Comparison of ENCODE assay signal across 15 cellular contexts in the genomic region with DNA sequence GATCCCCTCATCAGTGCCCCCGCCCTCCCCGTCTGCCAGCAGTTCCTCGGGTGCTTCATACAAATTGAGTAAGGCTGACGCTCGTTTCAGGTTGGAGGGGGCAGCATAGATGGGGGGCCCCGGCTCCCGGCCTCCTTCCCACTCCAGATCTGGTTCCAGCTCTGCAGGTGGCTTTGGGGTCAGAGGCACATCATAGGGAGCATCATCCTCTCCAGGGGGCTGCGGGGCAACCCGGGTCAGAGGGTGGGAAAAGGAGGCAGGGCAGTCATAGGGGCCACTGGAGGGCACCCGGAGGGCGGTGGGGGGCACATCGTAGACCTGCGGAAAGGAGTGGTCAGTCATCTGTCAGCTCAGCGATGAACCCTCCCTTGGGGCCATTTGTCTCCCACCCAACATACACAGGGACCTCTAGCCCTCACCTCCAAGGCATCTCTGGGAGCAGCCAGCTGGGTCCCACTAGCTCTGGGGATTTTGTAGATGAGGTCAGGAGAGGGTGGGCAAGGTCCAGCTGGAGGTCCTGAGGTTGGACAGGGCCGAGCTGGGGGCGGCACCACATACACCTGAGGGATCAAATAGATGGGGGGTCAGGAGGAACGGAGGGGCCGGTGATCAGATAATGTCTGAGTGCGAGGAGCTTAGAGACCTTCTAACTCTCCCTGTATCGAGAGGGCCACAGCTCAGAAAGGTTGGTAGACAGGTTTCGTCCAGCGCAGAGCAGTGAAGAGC. TPM values are rescaled to one million over a fixed set of nuclear protein-coding genes. Genes with fewer than 3 reads are reported as not detected.
DNase-seq lines count a peak whose midpoint lies in the region; ATAC-seq, FAIRE-seq and TF ChIP-seq lines count a peak whose summit lies in the region.
"Had no signal": no experiment of that assay in that cellular context is flagged by ENCODE, and none has a peak within 500 bp of the region (broad histone marks: within the 10 kb centered on the region; RNA-seq: fewer than 3 reads in every experiment).

No MANE protein-coding gene starts in this region.

- H3K4me2 ChIP-seq in HepG2 (ENCODE audit: low read depth, low read length): no peak overlapping the region
- no peak overlapping the region for H3K4me2 ChIP-seq in neural progenitor cell

- no peaks in the 10 kb centered on the region for H3K9me3 Mint-ChIP-seq in neural progenitor cell

- H3K4me3 Mint-ChIP-seq in neural progenitor cell: peak overlapping the region; percentile 18

- H3K27ac ChIP-seq in HepG2 (ENCODE audit: extremely low read length, insufficient read depth, low read length): no peak overlapping the region
- H3K27ac ChIP-seq in right lobe of liver: no peak overlapping the region
- no peak overlapping the region for H3K27ac ChIP-seq in neural progenitor cell
- peak overlapping the region; percentile 54 to 98 (median 76) for H3K27ac ChIP-seq in tibial nerve

- H3K36me3 Mint-ChIP-seq in neural progenitor cell: peaks cover 29% of the 10 kb centered on the region

- H2AFZ ChIP-seq in HepG2 (ENCODE audit: low read length): no peak overlapping the region
- H2AFZ ChIP-seq in neural progenitor cell (replicated peaks): no peak overlapping the region

- peaks cover 36% of the 10 kb centered on the region for H3K4me1 Mint-ChIP-seq in neural progenitor cell

- peaks cover 30% of the 10 kb centered on the region for H3K4me1 ChIP-seq in HepG2 (ENCODE audit: insufficient read depth, low read length)
- H3K4me1 ChIP-seq in right lobe of liver: peaks cover 0 to 2% (median 0%) of the 10 kb centered on the region in 4 donors
- H3K4me1 ChIP-seq in neural progenitor cell: peaks cover 19% of the 10 kb centered on the region
- peaks cover 0 to 69% (median 34%) of the 10 kb centered on the region in 4 donors for H3K4me1 ChIP-seq in tibial nerve

- TF ChIP-seq POLR2A in HepG2 (IDR thresholded peaks at IDR 0.05; ENCODE audit: insufficient read depth in 1 of 2, low read depth in 2 of 2, low read length in 2 of 2) (no peak), right lobe of liver (IDR thresholded peaks at IDR 0.05) (no peak), tibial nerve (IDR thresholded peaks at IDR 0.05) (no peak)

- TF ChIP-seq CTCF in HepG2 (CRISPR knock-in tag; IDR thresholded peaks at IDR 0.05) (no peak), right lobe of liver (IDR thresholded peaks at IDR 0.05) (no peak), neural progenitor cell (IDR thresholded peaks at IDR 0.05) (no peak), tibial nerve (IDR thresholded peaks at IDR 0.05) (no peak)

- peak; percentile 1; the same call in 1 of the 3 replicates for ATAC-seq in HepG2
- ATAC-seq in right lobe of liver: no peak

- H3K36me3 ChIP-seq in HepG2 (replicated peaks in 1 of 2; ENCODE audit: control insufficient read depth in 1 of 2, insufficient read depth in 2 of 2, low read length in 2 of 2): no peaks in the 10 kb centered on the region
- no peaks in the 10 kb centered on the region for H3K36me3 ChIP-seq in right lobe of liver
- peaks cover 3% of the 10 kb centered on the region for H3K36me3 ChIP-seq in neural progenitor cell
- peaks cover 0 to 45% (median 0%) of the 10 kb centered on the region in 3 donors for H3K36me3 ChIP-seq in tibial nerve

- H4K20me1 ChIP-seq in HepG2 (ENCODE audit: insufficient read depth, low read length) (no peaks in the 10 kb centered on the region), neural progenitor cell (ENCODE audit: low read depth) (peaks cover 75% of the 10 kb centered on the region)

- H3K79me2 ChIP-seq in HepG2 (ENCODE audit: insufficient read depth, low read length): no peaks in the 10 kb centered on the region
- H3K79me2 ChIP-seq in neural progenitor cell (ENCODE audit: low read depth): peaks cover 41% of the 10 kb centered on the region

- peaks cover 8% of the 10 kb centered on the region for H3K27me3 Mint-ChIP-seq in neural progenitor cell (ENCODE audit: insufficient read depth, low read depth)

- H3K27me3 ChIP-seq in HepG2 (ENCODE audit: control insufficient read depth in 1 of 2, insufficient read depth in 2 of 2, low read length in 2 of 2) (peaks cover 46 to 93% of the 10 kb centered on the region in 2 experiments), right lobe of liver (peaks cover 0 to 5% of the 10 kb centered on the region in 2 donors), neural progenitor cell (no peaks in the 10 kb centered on the region), tibial nerve (no peaks in the 10 kb centered on the region)

- peak overlapping the region; percentile 53 for H3K27ac Mint-ChIP-seq in neural progenitor cell

- TF ChIP-seq EP300 in HepG2 (IDR thresholded peaks at IDR 0.05; ENCODE audit: low read depth in 2 of 2, low read length in 2 of 2): no peak
- no peak for TF ChIP-seq EP300 in HepG2 (CRISPR knock-in tag; IDR thresholded peaks at IDR 0.05; ENCODE audit: borderline replicate concordance)
- no peak for TF ChIP-seq EP300 in tibial nerve (IDR thresholded peaks at IDR 0.05)

- no peak for FAIRE-seq in HepG2 (lab: Jason Lieb, UNC)
- FAIRE-seq: A204.1, H54, RCC 7860 had no signal

- POLR2A ChIA-PET in HepG2 (lab: Yijun Ruan, JAX): interaction anchor here (0.6 to 1.6 kb wide), 3 partner anchors 20 to 38 kb away, joined by 3 to 11 read pairs (median 3); a partner anchor contains a TSS

- no peak for TF ChIP-seq RAD21 in HepG2 (CRISPR knock-in tag; IDR thresholded peaks at IDR 0.05)

- H3K9me3 ChIP-seq in HepG2 (ENCODE audit: low read length) (no peaks in the 10 kb centered on the region), right lobe of liver (no peaks in the 10 kb centered on the region), neural progenitor cell (ENCODE audit: low read depth) (no peaks in the 10 kb centered on the region), tibial nerve (no peaks in the 10 kb centered on the region)

- CTCF ChIA-PET in HepG2 (lab: Yijun Ruan, JAX; ENCODE audit: low intra/inter-chr PET ratio, low total read pairs): interaction anchor here (1.7 to 1.8 kb wide), 2 partner anchors 32 to 94 kb away, joined by 5 to 7 read pairs; no protein-coding TSS in a partner anchor

- intact Hi-C loops in HepG2 (cut with micrococcal nuclease; ENCODE audit: unreplicated experiment) (loop anchor here (2.0 kb wide), 1 partner anchor 31 kb away; no protein-coding TSS in a partner anchor), right lobe of liver (cut with DNase I) (no loop called here)

- in situ Hi-C loops in HepG2 (cut with HindIII; ENCODE audit: extremely low pct_ligation_motif_present, low pct_unique_long_range_greater_than_20kb): no loop called here

- peaks cover 73% of the 10 kb centered on the region for H3F3A ChIP-seq in neural progenitor cell (ENCODE audit: low read depth)

- DNase-seq in HepG2 (ENCODE audit: low spot score): no peak
- no peak for DNase-seq in right lobe of liver
- peak; percentile 8 for DNase-seq in epidermal melanocyte (ENCODE audit: insufficient read length, low spot score)
- no peak for DNase-seq in neural progenitor cell (ENCODE audit: low spot score)
- no peak for DNase-seq in tibial nerve (ENCODE audit: low spot score in 2 of 2)
- no peak for DNase-seq in SW 1271 (lab: John Stamatoyannopoulos, UW)
- DNase-seq in NOMO-1 treated with DMSO at 0.1 percent for 48 hours (lab: John Stamatoyannopoulos, UW; ENCODE audit: unreplicated experiment): no peak
- no peak for DNase-seq in NCI-H2029 (lab: John Stamatoyannopoulos, UW)
- DNase-seq: NCI-H1105 treated with DMSO at 0.1 percent for 48 hours, NCI-H187 treated with DMSO at 0.1 percent for 48 hours, NCI-H2171 treated with DMSO at 0.1 percent for 48 hours, NCI-H510A had no signal

- H3K4me3 ChIP-seq in HepG2 (replicated peaks in 1 of 3; ENCODE audit: insufficient read depth in 1 of 3, low read depth in 2 of 3, low read length in 3 of 3) (no peak overlapping the region), right lobe of liver (no peak overlapping the region), neural progenitor cell (no peak overlapping the region), tibial nerve (no peak overlapping the region)

- WGBS in HepG2 (ENCODE audit: low lambda C conversion rate): 40% methylated on average over 22 of the region's 22 CpGs
- WGBS in right lobe of liver (ENCODE audit: insufficient coverage, low coverage, low lambda C conversion rate, missing lambda C conversion rate): 71% methylated on average over 10 of the region's 22 CpGs
- WGBS in tibial nerve, 2 donors: 68 to 79% methylated on average over 18 to 20 of the region's 22 CpGs

- H3K9ac ChIP-seq in HepG2 (ENCODE audit: insufficient read depth, low read depth, low read length) (no peak overlapping the region), neural progenitor cell (no peak overlapping the region)

- BruUV-seq in HepG2 (replicated peaks; lab: Mats Ljungman, UMichigan): no TSS peak

RNA-seq across cellular contexts. Expression of a gene that starts 5.1 kb away (rescaled TPM):
- total RNA-seq in HepG2 (2016; rRNA removed; fragmentation: Illumina TruSeq; extraction: Trizol) (not detected in 2 replicates), right lobe of liver (under 1 TPM; 0.19 to 0.60 (median 0.39) TPM), neural progenitor cell (ENCODE audit: low replicate concordance) (21.7 and 74.3 TPM in 2 replicates), tibial nerve (10 to 100 TPM; 31.4 to 38.2 (median 34.2) TPM)
- total RNA-seq in HepG2 (2016; cell fraction: cytosol; rRNA removed; fragmentation: Illumina TruSeq; extraction: Trizol; ENCODE audit: low read depth): not detected in 2 replicates
- not detected in 2 replicates for total RNA-seq in HepG2 (2016; cell fraction: insoluble cytoplasmic fraction; rRNA removed; fragmentation: Illumina TruSeq; extraction: Trizol)
- not detected in 2 replicates for total RNA-seq in HepG2 (2016; cell fraction: membrane; rRNA removed; fragmentation: Illumina TruSeq; extraction: Trizol)
- not detected in 2 replicates for total RNA-seq in HepG2 (2016; cell fraction: nucleus; rRNA removed; fragmentation: Illumina TruSeq; extraction: Trizol)
- not detected in 2 replicates for polyA plus RNA-seq in HepG2 (2011; rRNA removed)
- polyA plus RNA-seq in HepG2 (2011; cell fraction: cytosol; rRNA removed): 0.03 and 0.04 TPM in 2 replicates
- polyA plus RNA-seq in HepG2 (2011; cell fraction: nucleus; rRNA removed): 0.05 TPM in 2 replicates
- not detected in 2 replicates for polyA plus RNA-seq in HepG2 (2012)
- polyA plus RNA-seq in HepG2 (2016; cell fraction: cytosol; fragmentation: Illumina TruSeq; extraction: Trizol; ENCODE audit: low read depth): not detected in 2 replicates
- not detected in 2 replicates for polyA plus RNA-seq in HepG2 (2016; cell fraction: insoluble cytoplasmic fraction; fragmentation: Illumina TruSeq; extraction: Trizol; ENCODE audit: low read depth)
- polyA plus RNA-seq in HepG2 (2016; cell fraction: membrane; fragmentation: Illumina TruSeq; extraction: Trizol; ENCODE audit: low read depth): not detected in 2 replicates
- polyA plus RNA-seq in HepG2 (2016; cell fraction: nucleus; fragmentation: Illumina TruSeq; extraction: Trizol; ENCODE audit: insufficient read depth, low read depth): not detected in 2 replicates
- polyA minus RNA-seq in HepG2 (2011; rRNA and poly(A)+ RNA removed; ENCODE audit: low replicate concordance): not detected in 2 replicates
- not detected in 2 replicates for polyA minus RNA-seq in HepG2 (2011; cell fraction: cytosol; rRNA and poly(A)+ RNA removed)
- not detected in 2 replicates for polyA minus RNA-seq in HepG2 (2011; cell fraction: nucleus; rRNA and poly(A)+ RNA removed)

RNA-seq across cellular contexts. Expression of a gene that starts 7.2 kb away (rescaled TPM):
- total RNA-seq in HepG2 (2016; rRNA removed; fragmentation: Illumina TruSeq; extraction: Trizol) (0.48 and 0.95 TPM in 2 replicates), right lobe of liver (1 to 10 TPM; 1.5 to 2.7 (median 2.1) TPM), neural progenitor cell (ENCODE audit: low replicate concordance) (22.2 and 80.8 TPM in 2 replicates), tibial nerve (10 to 100 TPM; 55.9 to 91.0 (median 58.3) TPM)
- 0.30 TPM in 1 of 2 replicates, not detected in the other for total RNA-seq in HepG2 (2016; cell fraction: cytosol; rRNA removed; fragmentation: Illumina TruSeq; extraction: Trizol; ENCODE audit: low read depth)
- total RNA-seq in HepG2 (2016; cell fraction: insoluble cytoplasmic fraction; rRNA removed; fragmentation: Illumina TruSeq; extraction: Trizol): 0.21 and 0.91 TPM in 2 replicates
- 0.12 and 0.31 TPM in 2 replicates for total RNA-seq in HepG2 (2016; cell fraction: membrane; rRNA removed; fragmentation: Illumina TruSeq; extraction: Trizol)
- total RNA-seq in HepG2 (2016; cell fraction: nucleus; rRNA removed; fragmentation: Illumina TruSeq; extraction: Trizol): 1.2 TPM in 2 replicates
- polyA plus RNA-seq in HepG2 (2011; rRNA removed): 1.1 and 1.8 TPM in 2 replicates
- 0.69 and 0.98 TPM in 2 replicates for polyA plus RNA-seq in HepG2 (2011; cell fraction: cytosol; rRNA removed)
- 9.4 and 11.6 TPM in 2 replicates for polyA plus RNA-seq in HepG2 (2011; cell fraction: nucleus; rRNA removed)
- polyA plus RNA-seq in HepG2 (2012): 1.7 and 2.3 TPM in 2 replicates
- polyA plus RNA-seq in HepG2 (2016; cell fraction: cytosol; fragmentation: Illumina TruSeq; extraction: Trizol; ENCODE audit: low read depth): 0.12 and 0.14 TPM in 2 replicates
- polyA plus RNA-seq in HepG2 (2016; cell fraction: insoluble cytoplasmic fraction; fragmentation: Illumina TruSeq; extraction: Trizol; ENCODE audit: low read depth): 0.27 and 0.67 TPM in 2 replicates
- polyA plus RNA-seq in HepG2 (2016; cell fraction: membrane; fragmentation: Illumina TruSeq; extraction: Trizol; ENCODE audit: low read depth): 0.16 and 0.19 TPM in 2 replicates
- 3.6 and 3.8 TPM in 2 replicates for polyA plus RNA-seq in HepG2 (2016; cell fraction: nucleus; fragmentation: Illumina TruSeq; extraction: Trizol; ENCODE audit: insufficient read depth, low read depth)
- 3.1 TPM in 1 of 2 replicates, not detected in the other for polyA minus RNA-seq in HepG2 (2011; rRNA and poly(A)+ RNA removed; ENCODE audit: low replicate concordance)
- polyA minus RNA-seq in HepG2 (2011; cell fraction: cytosol; rRNA and poly(A)+ RNA removed): 0.59 and 1.5 TPM in 2 replicates
- 0.99 and 1.9 TPM in 2 replicates for polyA minus RNA-seq in HepG2 (2011; cell fraction: nucleus; rRNA and poly(A)+ RNA removed)

RNA-seq across cellular contexts. Expression of a gene that starts 12.7 kb away (rescaled TPM):
- total RNA-seq in HepG2 (2016; rRNA removed; fragmentation: Illumina TruSeq; extraction: Trizol): not detected in 2 replicates
- total RNA-seq in HepG2 (2016; cell fraction: cytosol; rRNA removed; fragmentation: Illumina TruSeq; extraction: Trizol; ENCODE audit: low read depth): not detected in 2 replicates
- not detected in 2 replicates for total RNA-seq in HepG2 (2016; cell fraction: insoluble cytoplasmic fraction; rRNA removed; fragmentation: Illumina TruSeq; extraction: Trizol)
- not detected in 2 replicates for total RNA-seq in HepG2 (2016; cell fraction: membrane; rRNA removed; fragmentation: Illumina TruSeq; extraction: Trizol)
- total RNA-seq in HepG2 (2016; cell fraction: nucleus; rRNA removed; fragmentation: Illumina TruSeq; extraction: Trizol): not detected in 2 replicates
- polyA plus RNA-seq in HepG2 (2011; rRNA removed): not detected in 2 replicates
- polyA plus RNA-seq in HepG2 (2011; cell fraction: cytosol; rRNA removed): not detected in 2 replicates
- polyA plus RNA-seq in HepG2 (2011; cell fraction: nucleus; rRNA removed): not detected in 2 replicates
- not detected in 2 replicates for polyA plus RNA-seq in HepG2 (2012)
- polyA plus RNA-seq in HepG2 (2016; cell fraction: cytosol; fragmentation: Illumina TruSeq; extraction: Trizol; ENCODE audit: low read depth): not detected in 2 replicates
- polyA plus RNA-seq in HepG2 (2016; cell fraction: insoluble cytoplasmic fraction; fragmentation: Illumina TruSeq; extraction: Trizol; ENCODE audit: low read depth): not detected in 2 replicates
- polyA plus RNA-seq in HepG2 (2016; cell fraction: membrane; fragmentation: Illumina TruSeq; extraction: Trizol; ENCODE audit: low read depth): not detected in 2 replicates
- not detected in 2 replicates for polyA plus RNA-seq in HepG2 (2016; cell fraction: nucleus; fragmentation: Illumina TruSeq; extraction: Trizol; ENCODE audit: insufficient read depth, low read depth)
- not detected in 2 replicates for polyA minus RNA-seq in HepG2 (2011; rRNA and poly(A)+ RNA removed; ENCODE audit: low replicate concordance)
- not detected in 2 replicates for polyA minus RNA-seq in HepG2 (2011; cell fraction: cytosol; rRNA and poly(A)+ RNA removed)
- polyA minus RNA-seq in HepG2 (2011; cell fraction: nucleus; rRNA and poly(A)+ RNA removed): not detected in 2 replicates
- total RNA-seq in right lobe of liver: not detected
- not detected in 2 replicates for total RNA-seq in neural progenitor cell (ENCODE audit: low replicate concordance)
- total RNA-seq in tibial nerve: not detected

RNA-seq across cellular contexts. Expression of a gene that starts 17.0 kb away (rescaled TPM):
- total RNA-seq in HepG2 (2016; rRNA removed; fragmentation: Illumina TruSeq; extraction: Trizol) (not detected in 2 replicates), right lobe of liver (under 1 TPM in 2 of 6 experiments, not detected in 4; 0.32 to 0.49 TPM), neural progenitor cell (ENCODE audit: low replicate concordance) (4.3 and 6.9 TPM in 2 replicates), tibial nerve (10 to 100 TPM; 10.8 to 31.5 (median 18.3) TPM)
- not detected in 2 replicates for total RNA-seq in HepG2 (2016; cell fraction: cytosol; rRNA removed; fragmentation: Illumina TruSeq; extraction: Trizol; ENCODE audit: low read depth)
- not detected in 2 replicates for total RNA-seq in HepG2 (2016; cell fraction: insoluble cytoplasmic fraction; rRNA removed; fragmentation: Illumina TruSeq; extraction: Trizol)
- not detected in 2 replicates for total RNA-seq in HepG2 (2016; cell fraction: membrane; rRNA removed; fragmentation: Illumina TruSeq; extraction: Trizol)
- total RNA-seq in HepG2 (2016; cell fraction: nucleus; rRNA removed; fragmentation: Illumina TruSeq; extraction: Trizol): not detected in 2 replicates
- not detected in 2 replicates for polyA plus RNA-seq in HepG2 (2011; rRNA removed)
- polyA plus RNA-seq in HepG2 (2011; cell fraction: cytosol; rRNA removed): not detected in 2 replicates
- not detected in 2 replicates for polyA plus RNA-seq in HepG2 (2011; cell fraction: nucleus; rRNA removed)
- polyA plus RNA-seq in HepG2 (2012): not detected in 2 replicates
- not detected in 2 replicates for polyA plus RNA-seq in HepG2 (2016; cell fraction: cytosol; fragmentation: Illumina TruSeq; extraction: Trizol; ENCODE audit: low read depth)
- not detected in 2 replicates for polyA plus RNA-seq in HepG2 (2016; cell fraction: insoluble cytoplasmic fraction; fragmentation: Illumina TruSeq; extraction: Trizol; ENCODE audit: low read depth)
- not detected in 2 replicates for polyA plus RNA-seq in HepG2 (2016; cell fraction: membrane; fragmentation: Illumina TruSeq; extraction: Trizol; ENCODE audit: low read depth)
- polyA plus RNA-seq in HepG2 (2016; cell fraction: nucleus; fragmentation: Illumina TruSeq; extraction: Trizol; ENCODE audit: insufficient read depth, low read depth): not detected in 2 replicates
- polyA minus RNA-seq in HepG2 (2011; rRNA and poly(A)+ RNA removed; ENCODE audit: low replicate concordance): not detected in 2 replicates
- polyA minus RNA-seq in HepG2 (2011; cell fraction: cytosol; rRNA and poly(A)+ RNA removed): not detected in 2 replicates
- polyA minus RNA-seq in HepG2 (2011; cell fraction: nucleus; rRNA and poly(A)+ RNA removed): not detected in 2 replicates

RNA-seq across cellular contexts. Expression of a gene that starts 38.6 kb away (rescaled TPM):
- total RNA-seq in HepG2 (2016; rRNA removed; fragmentation: Illumina TruSeq; extraction: Trizol): 173 and 233 TPM in 2 replicates
- total RNA-seq in HepG2 (2016; cell fraction: cytosol; rRNA removed; fragmentation: Illumina TruSeq; extraction: Trizol; ENCODE audit: low read depth): 164 and 170 TPM in 2 replicates
- 151 and 261 TPM in 2 replicates for total RNA-seq in HepG2 (2016; cell fraction: insoluble cytoplasmic fraction; rRNA removed; fragmentation: Illumina TruSeq; extraction: Trizol)
- 240 and 258 TPM in 2 replicates for total RNA-seq in HepG2 (2016; cell fraction: membrane; rRNA removed; fragmentation: Illumina TruSeq; extraction: Trizol)
- 233 and 257 TPM in 2 replicates for total RNA-seq in HepG2 (2016; cell fraction: nucleus; rRNA removed; fragmentation: Illumina TruSeq; extraction: Trizol)
- 524 and 560 TPM in 2 replicates for polyA plus RNA-seq in HepG2 (2011; rRNA removed)
- 223 and 254 TPM in 2 replicates for polyA plus RNA-seq in HepG2 (2011; cell fraction: cytosol; rRNA removed)
- 1,653 and 1,890 TPM in 2 replicates for polyA plus RNA-seq in HepG2 (2011; cell fraction: nucleus; rRNA removed)
- polyA plus RNA-seq in HepG2 (2012): 250 and 273 TPM in 2 replicates
- 203 and 217 TPM in 2 replicates for polyA plus RNA-seq in HepG2 (2016; cell fraction: cytosol; fragmentation: Illumina TruSeq; extraction: Trizol; ENCODE audit: low read depth)
- polyA plus RNA-seq in HepG2 (2016; cell fraction: insoluble cytoplasmic fraction; fragmentation: Illumina TruSeq; extraction: Trizol; ENCODE audit: low read depth): 267 and 292 TPM in 2 replicates
- 282 and 307 TPM in 2 replicates for polyA plus RNA-seq in HepG2 (2016; cell fraction: membrane; fragmentation: Illumina TruSeq; extraction: Trizol; ENCODE audit: low read depth)
- 742 and 751 TPM in 2 replicates for polyA plus RNA-seq in HepG2 (2016; cell fraction: nucleus; fragmentation: Illumina TruSeq; extraction: Trizol; ENCODE audit: insufficient read depth, low read depth)
- polyA minus RNA-seq in HepG2 (2011; rRNA and poly(A)+ RNA removed; ENCODE audit: low replicate concordance): 87.7 and 98.1 TPM in 2 replicates
- 48.4 and 51.4 TPM in 2 replicates for polyA minus RNA-seq in HepG2 (2011; cell fraction: cytosol; rRNA and poly(A)+ RNA removed)
- polyA minus RNA-seq in HepG2 (2011; cell fraction: nucleus; rRNA and poly(A)+ RNA removed): 305 and 331 TPM in 2 replicates
- total RNA-seq in right lobe of liver: 10 to 100 TPM; 23.6 to 95.3 (median 64.6) TPM
- total RNA-seq in neural progenitor cell (ENCODE audit: low replicate concordance): 264 and 298 TPM in 2 replicates
- 10 to 100 TPM; 52.1 to 80.8 (median 64.5) TPM for total RNA-seq in tibial nerve

Comparison
In these comparisons a context has a peak if more than half of its experiments do, and no peak if none do; other contexts are left out.
1. H3K27ac ChIP-seq: peak in tibial nerve (4 of 4); none in HepG2 (single experiment), right lobe of liver (0 of 3) and neural progenitor cell (single experiment).
2. RNA of a gene that starts 5.1 kb away (total RNA-seq): 31.4 to 38.2 TPM in tibial nerve and 21.7 to 74.3 TPM in neural progenitor cell; 0.19 to 0.60 TPM in right lobe of liver and not detected in HepG2; every median in the first group is over 10 times any median in the second.